In genomic region chr10:201328-201771, GRCh38 we compare ENCODE assay signal across 19 cellular contexts.
DNase-seq lines count a peak whose midpoint lies in the region; ATAC-seq, FAIRE-seq and TF ChIP-seq lines count a peak whose summit lies in the region.
"Had no signal": no experiment of that assay in that cellular context is flagged by ENCODE, and none has a peak within 500 bp of the region (broad histone marks: within the 10 kb centered on the region; RNA-seq: fewer than 3 reads in every experiment).

No MANE protein-coding gene starts in this region.

- H3K4me1 Mint-ChIP-seq in H9 (no peaks in the 10 kb centered on the region), astrocyte (ENCODE audit: low read depth, unreplicated experiment) (peaks cover 11% of the 10 kb centered on the region)

- H3K9me3 Mint-ChIP-seq in H9 (peaks cover 1 to 2% of the 10 kb centered on the region in 2 experiments; a peak in 2 of 5 replicates), astrocyte (ENCODE audit: unreplicated experiment) (no peaks in the 10 kb centered on the region)

- H4K91ac ChIP-seq in H9 (ENCODE audit: insufficient read length, low read depth, low read length): no peak overlapping the region

- no peaks in the 10 kb centered on the region for H3K36me3 ChIP-seq in astrocyte (ENCODE audit: insufficient read depth, low read length)
- no peaks in the 10 kb centered on the region for H3K36me3 ChIP-seq in colonic mucosa
- H3K36me3 ChIP-seq: thoracic aorta had no signal

- no peaks in the 10 kb centered on the region for H4K20me1 ChIP-seq in H9 (ENCODE audit: control insufficient read depth, insufficient read depth, insufficient read length)
- no peaks in the 10 kb centered on the region for H4K20me1 ChIP-seq in astrocyte (ENCODE audit: insufficient read depth, low read length)

- H2BK20ac ChIP-seq in H9 (ENCODE audit: low read depth, low read length, poor library complexity, severe bottlenecking): no peak overlapping the region

- H4K8ac ChIP-seq in H9 (replicated peaks; ENCODE audit: insufficient read length, low read depth, low read length): no peak overlapping the region

- no peaks in the 10 kb centered on the region for H3K23me2 ChIP-seq in H9 (ENCODE audit: insufficient read length, low read depth, low read length, poor library complexity, severe bottlenecking)

- H2BK12ac ChIP-seq in H9 (ENCODE audit: insufficient read length, low read depth, low read length): no peak overlapping the region

- H2AK5ac ChIP-seq in H9 (ENCODE audit: insufficient read length, low read length): no peak overlapping the region

- H3K4me1 ChIP-seq in H9 (ENCODE audit: insufficient read depth, low read length) (no peaks in the 10 kb centered on the region), astrocyte (ENCODE audit: insufficient read depth, low read length) (peaks cover 7% of the 10 kb centered on the region), colonic mucosa (no peaks in the 10 kb centered on the region)
- H3K4me1 ChIP-seq: psoas muscle had no signal

- no peak overlapping the region for H4K5ac ChIP-seq in H9 (ENCODE audit: insufficient read length, low read depth, low read length)

- H3K18ac ChIP-seq in H9 (ENCODE audit: insufficient read length, low read depth, low read length): no peak overlapping the region

- H3K27ac Mint-ChIP-seq in H9 (peak overlapping the region in 2 of 3 experiments; percentile 36 to 78; a peak in 2 of 7 replicates), astrocyte (ENCODE audit: unreplicated experiment) (no peak overlapping the region)

- H3K4me3 Mint-ChIP-seq in H9 (no peak overlapping the region), astrocyte (ENCODE audit: unreplicated experiment) (no peak overlapping the region)
- H3K4me3 Mint-ChIP-seq: brain, naive B cell had no signal

- TF ChIP-seq CTCF in H9 (conservative IDR thresholded peaks at IDR 0.05) (no peak), astrocyte (IDR thresholded peaks at IDR 0.05; ENCODE audit: insufficient read depth, low read depth, low read length) (no peak), fibroblast of villous mesenchyme (IDR thresholded peaks at IDR 0.05; ENCODE audit: insufficient read depth, low read depth, low read length) (no peak), colonic mucosa (IDR thresholded peaks at IDR 0.05) (no peak), omental fat pad (IDR thresholded peaks at IDR 0.05) (no peak)

- no peak overlapping the region for H3K56ac ChIP-seq in H9 (ENCODE audit: insufficient read length, low read depth, low read length)

- H2BK15ac ChIP-seq in H9 (ENCODE audit: low read depth, low read length): no peak overlapping the region

- no peaks in the 10 kb centered on the region for H3K27me3 Mint-ChIP-seq in H9 (ENCODE audit: low read depth)
- no peaks in the 10 kb centered on the region for H3K27me3 Mint-ChIP-seq in astrocyte (ENCODE audit: low read depth, unreplicated experiment)
- H3K27me3 Mint-ChIP-seq: brain, naive B cell had no signal

- H2AFZ ChIP-seq in H9 (ENCODE audit: low read length) (no peak overlapping the region), astrocyte (ENCODE audit: low read depth, low read length) (no peak overlapping the region)
- H2AFZ ChIP-seq: PC-9 had no signal

- peak; percentile 87 for FAIRE-seq in astrocyte (lab: Jason Lieb, UNC)

- H2BK120ac ChIP-seq in H9 (ENCODE audit: low read depth, low read length, poor library complexity, severe bottlenecking): no peak overlapping the region

- H3K79me2 ChIP-seq in H9 (ENCODE audit: insufficient read depth, low read length) (no peaks in the 10 kb centered on the region), astrocyte (ENCODE audit: insufficient read depth, low read length) (peaks cover 16% of the 10 kb centered on the region)

- no CpG with 5 or more reads among the region's 6 CpGs for WGBS in H9 (ENCODE audit: extremely low coverage, insufficient read length, low lambda C conversion rate)

- no peaks in the 10 kb centered on the region for H3K9me3 ChIP-seq in H9 (ENCODE audit: control insufficient read depth, low read depth, low read length)
- no peaks in the 10 kb centered on the region for H3K9me3 ChIP-seq in astrocyte (ENCODE audit: insufficient read depth, low read depth, low read length)
- no peaks in the 10 kb centered on the region for H3K9me3 ChIP-seq in colonic mucosa
- H3K9me3 ChIP-seq: psoas muscle, thoracic aorta had no signal

- H3K79me1 ChIP-seq in H9 (ENCODE audit: insufficient read depth, low read depth, low read length, poor library complexity, severe bottlenecking): no peaks in the 10 kb centered on the region

- no peak overlapping the region for H3T11ph ChIP-seq in H9 (ENCODE audit: low read length)

- H3K27ac ChIP-seq in H9 (ENCODE audit: insufficient read length, low read depth, low read length): no peak overlapping the region
- H3K27ac ChIP-seq in astrocyte (ENCODE audit: low read depth, low read length): peak overlapping the region; percentile 42
- H3K27ac ChIP-seq in colonic mucosa: no peak overlapping the region
- H3K27ac ChIP-seq: PC-9, psoas muscle, thoracic aorta, VCaP had no signal

- H3K4me3 ChIP-seq in astrocyte (ENCODE audit: insufficient read depth, low read depth, low read length) (no peak overlapping the region), fibroblast of villous mesenchyme (ENCODE audit: low read depth, low read length) (no peak overlapping the region), colonic mucosa (no peak overlapping the region)
- H3K4me3 ChIP-seq: PC-9, psoas muscle, thoracic aorta had no signal

- H3K27me3 ChIP-seq in H9 (ENCODE audit: insufficient read depth, low read length): no peaks in the 10 kb centered on the region
- no peaks in the 10 kb centered on the region for H3K27me3 ChIP-seq in astrocyte (ENCODE audit: insufficient read depth, low read length)
- no peaks in the 10 kb centered on the region for H3K27me3 ChIP-seq in colonic mucosa

- no peak overlapping the region for H3K4ac ChIP-seq in H9 (ENCODE audit: low read depth, low read length)

- intact Hi-C loops in colonic mucosa (cut with DNase I): no loop called here

- no peak for ATAC-seq in omental fat pad (ENCODE audit: low FRiP score)
- ATAC-seq: left lobe of liver, psoas muscle had no signal

- H2BK5ac ChIP-seq in H9 (ENCODE audit: insufficient read length, low read length): no peak overlapping the region

- H3K14ac ChIP-seq in H9 (ENCODE audit: insufficient read depth, low read length): no peak overlapping the region

- peaks cover 0 to 4% (median 2%) of the 10 kb centered on the region in 3 experiments; a peak in 4 of 7 replicates for H3K36me3 Mint-ChIP-seq in H9 (ENCODE audit: insufficient read depth in 1 of 3, low read depth in 3 of 3)
- no peaks in the 10 kb centered on the region for H3K36me3 Mint-ChIP-seq in astrocyte (ENCODE audit: low read depth, unreplicated experiment)

- no peak overlapping the region for H3K23ac ChIP-seq in H9 (ENCODE audit: insufficient read length, low read depth, low read length)

- H3K4me2 ChIP-seq in H9 (ENCODE audit: insufficient read depth, insufficient read length, low read length) (no peak overlapping the region), astrocyte (ENCODE audit: low read length) (peak overlapping the region; percentile 16)
- H3K4me2 ChIP-seq: PC-9 had no signal

- DNase-seq in AG08395 (ENCODE audit: low spot score): peak; percentile 28
- DNase-seq in H9: no peak
- peak; percentile 75 for DNase-seq in astrocyte (ENCODE audit: low read depth)
- peak; percentile 4 for DNase-seq in fibroblast of villous mesenchyme (ENCODE audit: low read depth)
- no peak for DNase-seq in colonic mucosa
- no peak for DNase-seq in cortex of kidney (lab: John Stamatoyannopoulos, UW)
- DNase-seq in omental fat pad (ENCODE audit: low spot score): no peak
- no peak for DNase-seq in NAMALWA (ENCODE audit: low spot score)
- DNase-seq: C1 segment of cervical spinal cord, DND-41, naive B cell, NCI-H1930, NCI-H526 treated with DMSO at 0.1 percent for 48 hours, PC-9, psoas muscle had no signal

- H3K9ac ChIP-seq in H9 (ENCODE audit: extremely low read depth, insufficient read length, low read length) (no peak overlapping the region), astrocyte (ENCODE audit: low read length) (no peak overlapping the region), colonic mucosa (ENCODE audit: low read depth in 2 of 2, low read length in 2 of 2) (no peak overlapping the region)

Comparison
In these comparisons a context has a peak if more than half of its experiments do, and no peak if none do; other contexts are left out.
1. DNase-seq: peak in AG08395 (single experiment), astrocyte (single experiment) and fibroblast of villous mesenchyme (single experiment); none in H9 (single experiment), colonic mucosa (single experiment), cortex of kidney (single experiment), omental fat pad (single experiment) and NAMALWA (single experiment).